In genomic region chr2:208359632-208359986, GRCh38 we compare ENCODE assay signal across 8 cellular contexts. TPM values are rescaled to one million over a fixed set of nuclear protein-coding genes. Genes with fewer than 3 reads are reported as not detected.
DNase-seq lines count a peak whose midpoint lies in the region; ATAC-seq and TF ChIP-seq lines count a peak whose summit lies in the region.
"Had no signal": no experiment of that assay in that cellular context is flagged by ENCODE, and none has a peak within 500 bp of the region (broad histone marks: within the 10 kb centered on the region; RNA-seq: fewer than 3 reads in every experiment).

No MANE protein-coding gene starts in this region.

- intact Hi-C loops in left cardiac atrium (cut with DNase I), result no loop called here
- intact Hi-C loops in posterior vena cava (cut with DNase I), result no loop called here
- intact Hi-C loops in ascending aorta (cut with DNase I), result no loop called here

- no peaks in the 10 kb centered on the region for H3K4me1 ChIP-seq in ascending aorta

- H3K27ac ChIP-seq in ascending aorta, result no peak overlapping the region

- ATAC-seq in GM18867 (IDR thresholded peaks at IDR 0.05; ENCODE audit: unreplicated experiment) (peak; percentile 81), left cardiac atrium (peak; percentile 54 to 55)

- peaks cover 3 to 9% of the 10 kb centered on the region in 2 donors for H3K36me3 ChIP-seq in ascending aorta

- H3K4me3 ChIP-seq in ascending aorta, result no peak overlapping the region

- H3K9me3 ChIP-seq in ascending aorta, result no peaks in the 10 kb centered on the region

- DNase-seq in NOMO-1 treated with DMSO at 0.1 percent for 48 hours (lab: John Stamatoyannopoulos, UW; ENCODE audit: unreplicated experiment) (peak; percentile 59), left cardiac atrium (no peak), posterior vena cava (ENCODE audit: low spot score) (peak; percentile 83), DMS 273 (lab: John Stamatoyannopoulos, UW; ENCODE audit: unreplicated experiment) (no peak), ascending aorta (ENCODE audit: low spot score in 2 of 2) (no peak)
- DNase-seq in stimulated activated CD4-positive, alpha-beta T cell treated with anti-CD3 and anti-CD28 coated beads, Interleukin-4, amount 100 ng/mL, for 24 hours, result no peak
- DNase-seq: stimulated activated naive CD4-positive, alpha-beta T cell had no signal

- H3K27me3 ChIP-seq in ascending aorta, result no peaks in the 10 kb centered on the region

- no peak for TF ChIP-seq CTCF in ascending aorta (IDR thresholded peaks at IDR 0.05)

RNA-seq across cellular contexts. Expression of gene PTH2R, which starts 47.0 kb away (rescaled TPM):
- not detected for total RNA-seq in left cardiac atrium
- total RNA-seq in posterior vena cava, result under 1 TPM in 1 of 2 donors, not detected in 1; 0.46 TPM
- total RNA-seq in ascending aorta, result not detected

Comparison
In these comparisons a context has a peak if more than half of its experiments do, and no peak if none do; other contexts are left out.
1. DNase-seq: peak in NOMO-1 treated with DMSO at 0.1 percent for 48 hours (single experiment) and posterior vena cava (single experiment); none in left cardiac atrium (single experiment), DMS 273 (single experiment), ascending aorta (0 of 2) and stimulated activated CD4-positive, alpha-beta T cell treated with anti-CD3 and anti-CD28 coated beads, Interleukin-4, amount 100 ng/mL, for 24 hours (single experiment).